In the genomic region with DNA sequence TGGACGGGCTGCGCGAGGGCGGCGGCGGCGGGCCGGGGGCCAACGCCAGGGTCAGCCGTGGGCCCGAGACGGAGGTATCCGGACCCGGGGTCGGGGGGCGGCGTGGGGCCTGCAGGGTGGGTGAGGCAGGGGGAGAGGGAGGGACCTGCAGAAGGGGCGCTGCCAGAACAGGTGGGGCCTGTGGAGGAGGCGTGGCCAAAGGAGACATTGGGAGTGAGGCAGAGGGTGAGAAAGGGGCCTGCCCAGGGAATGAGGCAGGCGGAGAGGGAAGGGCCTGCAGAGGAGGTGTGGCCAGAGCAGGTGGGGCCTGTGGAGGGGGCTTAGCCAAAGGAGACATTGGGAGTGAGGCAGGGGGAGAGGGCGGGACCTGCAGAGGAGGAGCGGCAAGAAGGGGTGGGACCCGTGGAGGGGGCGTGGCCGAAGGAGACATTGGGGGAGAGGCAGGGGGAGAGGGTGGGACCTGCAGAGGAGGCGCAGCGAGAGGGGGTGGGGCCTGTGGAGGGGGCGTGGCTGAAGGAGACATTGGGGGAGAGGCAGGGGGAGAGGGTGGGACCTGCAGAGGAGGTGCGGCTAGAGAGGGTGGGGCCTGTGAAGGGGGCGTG, we compare ENCODE assay signal across 2 cellular contexts.
TF ChIP-seq lines count a peak whose summit lies in the region.

No MANE protein-coding gene starts in this region.

TF ChIP-seq in SK-N-SH, 30 proteins besides CTCF, POLR2A, EP300 and RAD21 (continued from another document):
- TF ChIP-seq YY1 (IDR thresholded peaks at IDR 0.05; ENCODE audit: low read depth) (no peak), SMC3 (IDR thresholded peaks at IDR 0.05; ENCODE audit: low read depth, low read length) (no peak), JUND (IDR thresholded peaks at IDR 0.05) (no peak), NFIC (IDR thresholded peaks at IDR 0.05; ENCODE audit: borderline replicate concordance) (no peak), FOSL2 (IDR thresholded peaks at IDR 0.05; ENCODE audit: borderline replicate concordance, low read depth) (no peak), TCF12 (IDR thresholded peaks at IDR 0.05) (no peak)
- TF ChIP-seq, protein P1, sequence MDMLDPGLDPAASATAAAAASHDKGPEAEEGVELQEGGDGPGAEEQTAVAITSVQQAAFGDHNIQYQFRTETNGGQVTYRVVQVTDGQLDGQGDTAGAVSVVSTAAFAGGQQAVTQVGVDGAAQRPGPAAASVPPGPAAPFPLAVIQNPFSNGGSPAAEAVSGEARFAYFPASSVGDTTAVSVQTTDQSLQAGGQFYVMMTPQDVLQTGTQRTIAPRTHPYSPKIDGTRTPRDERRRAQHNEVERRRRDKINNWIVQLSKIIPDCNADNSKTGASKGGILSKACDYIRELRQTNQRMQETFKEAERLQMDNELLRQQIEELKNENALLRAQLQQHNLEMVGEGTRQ (IDR thresholded peaks at IDR 0.05; ENCODE audit: borderline replicate concordance, low read depth, low read length) = no peak
- TF ChIP-seq, protein P2, sequence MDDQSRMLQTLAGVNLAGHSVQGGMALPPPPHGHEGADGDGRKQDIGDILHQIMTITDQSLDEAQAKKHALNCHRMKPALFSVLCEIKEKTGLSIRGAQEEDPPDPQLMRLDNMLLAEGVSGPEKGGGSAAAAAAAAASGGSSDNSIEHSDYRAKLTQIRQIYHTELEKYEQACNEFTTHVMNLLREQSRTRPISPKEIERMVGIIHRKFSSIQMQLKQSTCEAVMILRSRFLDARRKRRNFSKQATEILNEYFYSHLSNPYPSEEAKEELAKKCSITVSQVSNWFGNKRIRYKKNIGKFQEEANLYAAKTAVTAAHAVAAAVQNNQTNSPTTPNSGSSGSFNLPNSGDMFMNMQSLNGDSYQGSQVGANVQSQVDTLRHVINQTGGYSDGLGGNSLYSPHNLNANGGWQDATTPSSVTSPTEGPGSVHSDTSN (IDR thresholded peaks at IDR 0.05) = no peak

TF ChIP-seq in SK-N-SH treated with all-trans-retinoic acid at 6 μM for 48 hours, 23 proteins besides CTCF, POLR2A, EP300 and RAD21 (continued from another document):
- TF ChIP-seq, protein P3, sequence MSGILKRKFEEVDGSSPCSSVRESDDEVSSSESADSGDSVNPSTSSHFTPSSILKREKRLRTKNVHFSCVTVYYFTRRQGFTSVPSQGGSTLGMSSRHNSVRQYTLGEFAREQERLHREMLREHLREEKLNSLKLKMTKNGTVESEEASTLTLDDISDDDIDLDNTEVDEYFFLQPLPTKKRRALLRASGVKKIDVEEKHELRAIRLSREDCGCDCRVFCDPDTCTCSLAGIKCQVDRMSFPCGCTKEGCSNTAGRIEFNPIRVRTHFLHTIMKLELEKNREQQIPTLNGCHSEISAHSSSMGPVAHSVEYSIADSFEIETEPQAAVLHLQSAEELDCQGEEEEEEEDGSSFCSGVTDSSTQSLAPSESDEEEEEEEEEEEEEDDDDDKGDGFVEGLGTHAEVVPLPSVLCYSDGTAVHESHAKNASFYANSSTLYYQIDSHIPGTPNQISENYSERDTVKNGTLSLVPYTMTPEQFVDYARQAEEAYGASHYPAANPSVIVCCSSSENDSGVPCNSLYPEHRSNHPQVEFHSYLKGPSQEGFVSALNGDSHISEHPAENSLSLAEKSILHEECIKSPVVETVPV (CRISPR knock-in tag; IDR thresholded peaks at IDR 0.05) = no peak
TF ChIP-seq in SK-N-SH treated with all-trans-retinoic acid at 6 μM for 48 hours: peak in this region for 0.
